17 cellular contexts compared by ENCODE assay signal in the genomic region with DNA sequence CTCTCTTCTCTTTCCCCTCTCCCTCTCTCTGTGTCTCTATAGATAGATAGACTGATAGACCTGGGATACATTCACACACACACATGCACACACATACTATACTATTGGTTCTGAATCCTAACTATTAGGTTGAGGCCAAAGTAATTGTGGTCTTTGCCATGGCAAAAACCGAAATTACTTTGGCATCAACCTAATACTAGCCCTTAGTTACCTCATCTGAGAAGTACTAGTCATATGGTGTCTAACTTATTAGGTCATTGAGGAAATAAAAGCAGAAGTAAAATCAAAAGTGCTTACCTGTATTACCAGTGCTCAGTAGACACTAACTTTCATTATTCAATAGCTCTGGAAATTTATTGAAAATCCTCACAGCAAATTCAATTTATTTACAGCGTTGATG.
DNase-seq lines count a peak whose midpoint lies in the region; ATAC-seq, FAIRE-seq and TF ChIP-seq lines count a peak whose summit lies in the region.
"Had no signal": no experiment of that assay in that cellular context is flagged by ENCODE, and none has a peak within 500 bp of the region (broad histone marks: within the 10 kb centered on the region; RNA-seq: fewer than 3 reads in every experiment).

No MANE protein-coding gene starts in this region.

- no peaks in the 10 kb centered on the region for H3K9me3 ChIP-seq in GM12878 (replicated peaks; ENCODE audit: control insufficient read depth, insufficient read depth, low read length)
- H3K9me3 ChIP-seq: Caco-2, sigmoid colon had no signal

- intact Hi-C loops in GM12878 (cut with micrococcal nuclease; ENCODE audit: unreplicated experiment) = no loop called here
- intact Hi-C loops in CD14-positive monocyte (cut with micrococcal nuclease) = no loop called here

- DNase-seq in GM12878 (ENCODE audit: low read depth, low spot score) (no peak), GM13976 (ENCODE audit: low spot score) (no peak), CD14-positive monocyte (ENCODE audit: low spot score) (no peak), HUDEP-2 (lab: John Stamatoyannopoulos, UW; ENCODE audit: unreplicated experiment in 76 of 76) (no peak), mesothelial cell of epicardium (ENCODE audit: low spot score in 2 of 2, unreplicated experiment in 2 of 2) (no peak)
- DNase-seq: activated CD8-positive, alpha-beta memory T cell treated with anti-CD3 and anti-CD28 coated beads, Interleukin-2, amount 10 ng/mL, durations not matched to agents 7 days and 5 days; Caco-2; foreskin melanocyte; HCEC 1CT; left ventricle myocardium superior; NCI-H524 treated with DMSO at 0.1 percent for 48 hours; sigmoid colon; stimulated activated CD4-positive, alpha-beta T cell treated with anti-CD3 and anti-CD28 coated beads, Interleukin-2, amount 100 ng/mL, for 24 hours had no signal

- no peaks in the 10 kb centered on the region for H4K20me1 ChIP-seq in GM12878 (ENCODE audit: control insufficient read depth, insufficient read depth)

- no TSS peak for BruUV-seq in GM12878 (replicated peaks; lab: Mats Ljungman, UMichigan)

- H3K9ac ChIP-seq in GM12878 (ENCODE audit: control insufficient read depth, insufficient read depth, low read length) = no peak overlapping the region

- no peaks in the 10 kb centered on the region for H3K79me2 ChIP-seq in GM12878 (ENCODE audit: control insufficient read depth, insufficient read depth, low read length)

- H3K27ac Mint-ChIP-seq in CD14-positive monocyte (no peak overlapping the region), mesothelial cell of epicardium (no peak overlapping the region)
- H3K27ac Mint-ChIP-seq: activated CD8-positive, alpha-beta memory T cell treated with anti-CD3 and anti-CD28 coated beads, Interleukin-2, amount 10 ng/mL, durations not matched to agents 7 days and 5 days; IgD-negative memory B cell had no signal

- no peak overlapping the region for H3K4me2 ChIP-seq in GM12878 (ENCODE audit: control insufficient read depth, insufficient read depth)

- H3K9me3 Mint-ChIP-seq in CD14-positive monocyte (peaks cover 0 to 3% (median 0%) of the 10 kb centered on the region in 7 donors), mesothelial cell of epicardium (no peaks in the 10 kb centered on the region)

- no peaks in the 10 kb centered on the region for H3K4me1 ChIP-seq in GM12878 (ENCODE audit: control insufficient read depth, insufficient read depth, low read length)
- H3K4me1 ChIP-seq: Caco-2, sigmoid colon had no signal

- TF ChIP-seq RAD21 in GM12878 (IDR thresholded peaks at IDR 0.05; ENCODE audit: insufficient read depth, low read depth, low read length) = no peak

- H3K36me3 Mint-ChIP-seq in CD14-positive monocyte (no peaks in the 10 kb centered on the region), mesothelial cell of epicardium (no peaks in the 10 kb centered on the region)
- H3K36me3 Mint-ChIP-seq: activated CD8-positive, alpha-beta memory T cell treated with anti-CD3 and anti-CD28 coated beads, Interleukin-2, amount 10 ng/mL, durations not matched to agents 7 days and 5 days; IgD-negative memory B cell had no signal

- H3K36me3 ChIP-seq in GM12878 (ENCODE audit: control insufficient read depth in 2 of 2, insufficient read depth in 2 of 2, low read length in 1 of 2) = no peaks in the 10 kb centered on the region
- H3K36me3 ChIP-seq: sigmoid colon had no signal

- CTCF ChIA-PET in GM12878 (lab: Yijun Ruan, JAX) = no interaction called here

- H3K4me3 Mint-ChIP-seq in CD14-positive monocyte = no peak overlapping the region
- no peak overlapping the region for H3K4me3 Mint-ChIP-seq in mesothelial cell of epicardium
- H3K4me3 Mint-ChIP-seq: activated CD8-positive, alpha-beta memory T cell treated with anti-CD3 and anti-CD28 coated beads, Interleukin-2, amount 10 ng/mL, durations not matched to agents 7 days and 5 days; IgD-negative memory B cell had no signal

- H3K4me3 ChIP-seq in GM12878 = no peak overlapping the region
- H3K4me3 ChIP-seq: sigmoid colon had no signal

- TF ChIP-seq CTCF in GM12878 (IDR thresholded peaks at IDR 0.05 in 2 of 3, conservative IDR thresholded peaks at IDR 0.05 in 1 of 3; ENCODE audit: control insufficient read depth in 2 of 3, extremely low read depth in 1 of 3, insufficient read depth in 1 of 3, low read depth in 3 of 3, low read length in 3 of 3) = no peak
- no peak for TF ChIP-seq CTCF in GM13976 (IDR thresholded peaks at IDR 0.05; ENCODE audit: borderline replicate concordance, control extremely low read depth, extremely low read depth, insufficient read depth, missing control alignments)
- no peak for TF ChIP-seq CTCF in CD14-positive monocyte (IDR thresholded peaks at IDR 0.05)
- TF ChIP-seq CTCF in mesothelial cell of epicardium (IDR thresholded peaks at IDR 0.05; ENCODE audit: unreplicated experiment) = no peak

- H3K4me1 Mint-ChIP-seq in CD14-positive monocyte (no peaks in the 10 kb centered on the region), mesothelial cell of epicardium (peaks cover 12% of the 10 kb centered on the region)
- H3K4me1 Mint-ChIP-seq: activated CD8-positive, alpha-beta memory T cell treated with anti-CD3 and anti-CD28 coated beads, Interleukin-2, amount 10 ng/mL, durations not matched to agents 7 days and 5 days; IgD-negative memory B cell had no signal

- H3K27ac ChIP-seq in GM12878 (ENCODE audit: control insufficient read depth, insufficient read depth) = no peak overlapping the region
- H3K27ac ChIP-seq: sigmoid colon had no signal

- H3K27me3 Mint-ChIP-seq in CD14-positive monocyte (ENCODE audit: low read depth in 3 of 3) (no peaks in the 10 kb centered on the region), mesothelial cell of epicardium (ENCODE audit: low read depth) (peaks cover 13% of the 10 kb centered on the region)

- no peak for TF ChIP-seq POLR2A in GM12878 (IDR thresholded peaks at IDR 0.05; ENCODE audit: low read depth, low read length)

- peak; percentile 94 for ATAC-seq in GM18870 (IDR thresholded peaks at IDR 0.05; ENCODE audit: unreplicated experiment)
- ATAC-seq in GM21619 (IDR thresholded peaks at IDR 0.05; ENCODE audit: unreplicated experiment) = peak; percentile 56
- ATAC-seq in HG03108 (IDR thresholded peaks at IDR 0.05; ENCODE audit: unreplicated experiment) = peak; percentile 37
- ATAC-seq in GM12878 = peak; percentile 94
- ATAC-seq: activated CD8-positive, alpha-beta memory T cell treated with anti-CD3 and anti-CD28 coated beads, Interleukin-2, amount 10 ng/mL, durations not matched to agents 7 days and 5 days; left ventricle myocardium superior had no signal

- RAD21 ChIA-PET in GM12878 (lab: Charles Lee; ENCODE audit: unreplicated experiment) = interaction anchor here (0.9 to 1.0 kb wide), 2 partner anchors 9 to 24 kb away, joined by 3 to 4 read pairs; no protein-coding TSS in a partner anchor

- no peak for FAIRE-seq in GM12878 (lab: Jason Lieb, UNC)

- H2AFZ ChIP-seq in GM12878 (ENCODE audit: control insufficient read depth, low read depth, low read length) = no peak overlapping the region

- peak; percentile 41 to 60; a peak in 2 of 4 replicates for TF ChIP-seq EP300 in GM12878 (IDR thresholded peaks at IDR 0.05; ENCODE audit: borderline replicate concordance in 1 of 2, control insufficient read depth in 1 of 2, low read depth in 2 of 2, low read length in 2 of 2)

- no peaks in the 10 kb centered on the region for H3K27me3 ChIP-seq in GM12878 (replicated peaks in 1 of 2; ENCODE audit: control insufficient read depth in 2 of 2, insufficient read depth in 2 of 2, low read length in 1 of 2)
- H3K27me3 ChIP-seq: sigmoid colon had no signal

- POLR2A ChIA-PET in GM12878 (lab: Charles Lee) = no interaction called here

- 0% methylated on average over 2 of the region's 2 CpGs for WGBS in GM12878 (ENCODE audit: insufficient coverage, insufficient replicate concordance, low lambda C conversion rate, missing lambda C conversion rate)

- SMC1A ChIA-PET in GM12878 (lab: Charles Lee; ENCODE audit: uncharacterized antibody, unreplicated experiment) = interaction anchor here (0.7 to 1.8 kb wide), 4 partner anchors 11 to 86 kb away, joined by 3 to 4 read pairs (median 4); no protein-coding TSS in a partner anchor

- in situ Hi-C loops in GM12878 (cut with MboI) = no loop called here
- in situ Hi-C loops in GM13976 (cut with MboI; ENCODE audit: low sequenced_read_pairs, unreplicated experiment) = no loop called here

TF ChIP-seq in GM12878, 131 proteins besides CTCF, POLR2A, EP300 and RAD21 (continues in another document):
- TF ChIP-seq ETV6 (conservative IDR thresholded peaks at IDR 0.05 in 1 of 2, IDR thresholded peaks at IDR 0.05 in 1 of 2; ENCODE audit: borderline replicate concordance in 1 of 2, low read depth in 1 of 2) (peak in 1 of 2 experiments; percentile 95; a peak in 2 of 4 replicates), HDAC2 (IDR thresholded peaks at IDR 0.05) (no peak), ZNF207 (IDR thresholded peaks at IDR 0.05; ENCODE audit: borderline replicate concordance) (no peak), IKZF2 (IDR thresholded peaks at IDR 0.05) (peak; percentile 58 to 69; a peak in 3 of 4 replicates), BMI1 (IDR thresholded peaks at IDR 0.05; ENCODE audit: borderline replicate concordance) (0 out of 2 replicates have a peak, but pooled peaks have one; percentile 18), BCL11A (IDR thresholded peaks at IDR 0.05; ENCODE audit: low read depth, low read length) (no peak), PAX5 (IDR thresholded peaks at IDR 0.05; ENCODE audit: borderline replicate concordance, low read depth, low read length) (no peak), NR2C2 (IDR thresholded peaks at IDR 0.05; ENCODE audit: borderline replicate concordance, control insufficient read depth, insufficient read length, low read depth) (no peak), IRF4 (IDR thresholded peaks at IDR 0.05; ENCODE audit: low read depth, low read length) (no peak), CHD4 (IDR thresholded peaks at IDR 0.05) (no peak), NFYA (IDR thresholded peaks at IDR 0.05; ENCODE audit: borderline replicate concordance, low read depth, low read length) (no peak)
- TF ChIP-seq, protein P1, sequence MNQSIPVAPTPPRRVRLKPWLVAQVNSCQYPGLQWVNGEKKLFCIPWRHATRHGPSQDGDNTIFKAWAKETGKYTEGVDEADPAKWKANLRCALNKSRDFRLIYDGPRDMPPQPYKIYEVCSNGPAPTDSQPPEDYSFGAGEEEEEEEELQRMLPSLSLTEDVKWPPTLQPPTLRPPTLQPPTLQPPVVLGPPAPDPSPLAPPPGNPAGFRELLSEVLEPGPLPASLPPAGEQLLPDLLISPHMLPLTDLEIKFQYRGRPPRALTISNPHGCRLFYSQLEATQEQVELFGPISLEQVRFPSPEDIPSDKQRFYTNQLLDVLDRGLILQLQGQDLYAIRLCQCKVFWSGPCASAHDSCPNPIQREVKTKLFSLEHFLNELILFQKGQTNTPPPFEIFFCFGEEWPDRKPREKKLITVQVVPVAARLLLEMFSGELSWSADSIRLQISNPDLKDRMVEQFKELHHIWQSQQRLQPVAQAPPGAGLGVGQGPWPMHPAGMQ (IDR thresholded peaks at IDR 0.05; ENCODE audit: borderline replicate concordance) = no peak

Comparison
In these comparisons a context has a peak if more than half of its experiments do, and no peak if none do; other contexts are left out.
1. ATAC-seq: peak in every context shown above with its lines; median percentile 94 in GM18870; 94 in GM12878; 56 in GM21619; 37 in HG03108.